In the genomic region with DNA sequence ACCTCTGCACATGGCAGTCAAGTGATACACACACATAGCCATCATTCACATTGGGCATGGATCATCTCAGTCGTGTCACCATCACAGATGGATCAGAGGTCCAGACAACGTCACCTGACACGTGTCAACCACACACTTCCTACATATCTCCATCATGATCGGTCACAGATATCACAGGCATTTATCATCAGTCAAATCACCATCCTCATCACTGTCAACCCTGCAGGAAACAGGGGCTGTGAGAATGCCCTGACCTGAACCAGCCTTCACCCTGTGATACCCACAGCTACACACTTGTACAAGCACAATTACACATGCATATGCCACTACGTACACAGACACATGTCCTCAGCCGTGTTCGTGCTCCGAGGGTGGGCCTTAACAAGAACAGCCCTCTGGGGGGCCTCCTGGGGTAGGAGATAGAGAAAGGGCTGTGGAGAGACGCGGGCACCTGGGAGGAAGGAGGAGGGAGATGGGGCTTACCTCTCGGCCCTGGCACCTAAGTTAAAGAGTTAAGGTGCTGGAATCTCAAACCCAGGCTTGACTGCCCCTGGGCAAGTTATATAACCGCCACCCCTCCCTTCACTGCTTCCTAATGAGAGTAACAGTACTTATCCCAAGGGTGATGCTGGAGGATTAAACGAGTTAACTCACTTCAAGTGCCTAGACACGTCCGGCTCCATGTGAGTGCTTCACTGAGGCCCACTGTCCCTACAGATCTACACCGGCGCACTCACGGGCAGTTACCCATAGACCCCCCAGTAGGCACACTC, we compare ENCODE assay signal across 1 cellular context.
TF ChIP-seq lines count a peak whose summit lies in the region.

No MANE protein-coding gene starts in this region.

TF ChIP-seq in HCT116, 20 proteins besides CTCF, POLR2A, EP300 and RAD21:
- TF ChIP-seq ZFX (IDR thresholded peaks at IDR 0.05) = no peak
- no peak for TF ChIP-seq EZH2 (IDR thresholded peaks at IDR 0.05)
- TF ChIP-seq, protein P1, sequence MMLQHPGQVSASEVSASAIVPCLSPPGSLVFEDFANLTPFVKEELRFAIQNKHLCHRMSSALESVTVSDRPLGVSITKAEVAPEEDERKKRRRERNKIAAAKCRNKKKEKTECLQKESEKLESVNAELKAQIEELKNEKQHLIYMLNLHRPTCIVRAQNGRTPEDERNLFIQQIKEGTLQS (IDR thresholded peaks at IDR 0.05) = no peak
- no peak for TF ChIP-seq SIN3A (IDR thresholded peaks at IDR 0.05; ENCODE audit: low read depth)
- no peak for TF ChIP-seq ZNF274 (IDR thresholded peaks at IDR 0.05; ENCODE audit: low read depth, low read length)
- no peak for TF ChIP-seq CBX3 (IDR thresholded peaks at IDR 0.05; ENCODE audit: low read depth)
- no peak for TF ChIP-seq POLR2AphosphoS5 (IDR thresholded peaks at IDR 0.05; ENCODE audit: low read depth, low read length)
- no peak for TF ChIP-seq SRF (IDR thresholded peaks at IDR 0.05; ENCODE audit: low read depth)
- no peak for TF ChIP-seq EGR1 (IDR thresholded peaks at IDR 0.05; ENCODE audit: low read depth)
- no peak for TF ChIP-seq TCF7L2 (IDR thresholded peaks at IDR 0.05; ENCODE audit: borderline replicate concordance, extremely low read depth, insufficient read depth, insufficient read length)
- TF ChIP-seq, protein P2, sequence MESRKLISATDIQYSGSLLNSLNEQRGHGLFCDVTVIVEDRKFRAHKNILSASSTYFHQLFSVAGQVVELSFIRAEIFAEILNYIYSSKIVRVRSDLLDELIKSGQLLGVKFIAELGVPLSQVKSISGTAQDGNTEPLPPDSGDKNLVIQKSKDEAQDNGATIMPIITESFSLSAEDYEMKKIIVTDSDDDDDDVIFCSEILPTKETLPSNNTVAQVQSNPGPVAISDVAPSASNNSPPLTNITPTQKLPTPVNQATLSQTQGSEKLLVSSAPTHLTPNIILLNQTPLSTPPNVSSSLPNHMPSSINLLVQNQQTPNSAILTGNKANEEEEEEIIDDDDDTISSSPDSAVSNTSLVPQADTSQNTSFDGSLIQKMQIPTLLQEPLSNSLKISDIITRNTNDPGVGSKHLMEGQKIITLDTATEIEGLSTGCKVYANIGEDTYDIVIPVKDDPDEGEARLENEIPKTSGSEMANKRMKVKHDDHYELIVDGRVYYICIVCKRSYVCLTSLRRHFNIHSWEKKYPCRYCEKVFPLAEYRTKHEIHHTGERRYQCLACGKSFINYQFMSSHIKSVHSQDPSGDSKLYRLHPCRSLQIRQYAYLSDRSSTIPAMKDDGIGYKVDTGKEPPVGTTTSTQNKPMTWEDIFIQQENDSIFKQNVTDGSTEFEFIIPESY (IDR thresholded peaks at IDR 0.05; ENCODE audit: extremely low read depth, insufficient replicate concordance, low read length) = no peak
- TF ChIP-seq, protein P3, sequence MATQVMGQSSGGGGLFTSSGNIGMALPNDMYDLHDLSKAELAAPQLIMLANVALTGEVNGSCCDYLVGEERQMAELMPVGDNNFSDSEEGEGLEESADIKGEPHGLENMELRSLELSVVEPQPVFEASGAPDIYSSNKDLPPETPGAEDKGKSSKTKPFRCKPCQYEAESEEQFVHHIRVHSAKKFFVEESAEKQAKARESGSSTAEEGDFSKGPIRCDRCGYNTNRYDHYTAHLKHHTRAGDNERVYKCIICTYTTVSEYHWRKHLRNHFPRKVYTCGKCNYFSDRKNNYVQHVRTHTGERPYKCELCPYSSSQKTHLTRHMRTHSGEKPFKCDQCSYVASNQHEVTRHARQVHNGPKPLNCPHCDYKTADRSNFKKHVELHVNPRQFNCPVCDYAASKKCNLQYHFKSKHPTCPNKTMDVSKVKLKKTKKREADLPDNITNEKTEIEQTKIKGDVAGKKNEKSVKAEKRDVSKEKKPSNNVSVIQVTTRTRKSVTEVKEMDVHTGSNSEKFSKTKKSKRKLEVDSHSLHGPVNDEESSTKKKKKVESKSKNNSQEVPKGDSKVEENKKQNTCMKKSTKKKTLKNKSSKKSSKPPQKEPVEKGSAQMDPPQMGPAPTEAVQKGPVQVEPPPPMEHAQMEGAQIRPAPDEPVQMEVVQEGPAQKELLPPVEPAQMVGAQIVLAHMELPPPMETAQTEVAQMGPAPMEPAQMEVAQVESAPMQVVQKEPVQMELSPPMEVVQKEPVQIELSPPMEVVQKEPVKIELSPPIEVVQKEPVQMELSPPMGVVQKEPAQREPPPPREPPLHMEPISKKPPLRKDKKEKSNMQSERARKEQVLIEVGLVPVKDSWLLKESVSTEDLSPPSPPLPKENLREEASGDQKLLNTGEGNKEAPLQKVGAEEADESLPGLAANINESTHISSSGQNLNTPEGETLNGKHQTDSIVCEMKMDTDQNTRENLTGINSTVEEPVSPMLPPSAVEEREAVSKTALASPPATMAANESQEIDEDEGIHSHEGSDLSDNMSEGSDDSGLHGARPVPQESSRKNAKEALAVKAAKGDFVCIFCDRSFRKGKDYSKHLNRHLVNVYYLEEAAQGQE (IDR thresholded peaks at IDR 0.05; ENCODE audit: low read depth) = no peak
- no peak for TF ChIP-seq FOSL1 (IDR thresholded peaks at IDR 0.05; ENCODE audit: low read depth)
- TF ChIP-seq ELF1 (IDR thresholded peaks at IDR 0.05; ENCODE audit: borderline replicate concordance, low read depth) = no peak
- no peak for TF ChIP-seq EZH2phosphoT487 (IDR thresholded peaks at IDR 0.05; ENCODE audit: borderline replicate concordance)
- TF ChIP-seq JUND (IDR thresholded peaks at IDR 0.05) = no peak
- TF ChIP-seq YY1 (IDR thresholded peaks at IDR 0.05; ENCODE audit: extremely low read depth, insufficient replicate concordance, low read depth, low read length) = no peak
